In genomic region chr6:30129270-30129669, GRCh38 we compare ENCODE assay signal across 1 cellular context.
TF ChIP-seq lines count a peak whose summit lies in the region.

No MANE protein-coding gene starts in this region.

TF ChIP-seq in endothelial cell of umbilical vein, 7 proteins besides CTCF, POLR2A, EP300 and RAD21:
- TF ChIP-seq MYC (IDR thresholded peaks at IDR 0.05; ENCODE audit: low read depth, low read length) = no peak
- no peak for TF ChIP-seq POLR2AphosphoS5 (IDR thresholded peaks at IDR 0.05; ENCODE audit: insufficient read depth, low read depth, low read length)
- no peak for TF ChIP-seq FOS (IDR thresholded peaks at IDR 0.05; ENCODE audit: borderline replicate concordance, insufficient read depth, low read length)
- no peak for TF ChIP-seq JUN (IDR thresholded peaks at IDR 0.05; ENCODE audit: borderline replicate concordance, insufficient read depth, insufficient read length, low read depth)
- TF ChIP-seq EZH2 (IDR thresholded peaks at IDR 0.05; ENCODE audit: borderline replicate concordance, low read depth, low read length, severe bottlenecking) = peak; percentile 50
